In genomic region chr20:8914421-8914820, GRCh38 we compare ENCODE assay signal across 21 cellular contexts.
"Had no signal": no experiment of that assay in that cellular context is flagged by ENCODE, and none has a peak within 500 bp of the region (broad histone marks: within the 10 kb centered on the region; RNA-seq: fewer than 3 reads in every experiment).

No MANE protein-coding gene starts in this region.

- H3K4me1 ChIP-seq: esophagus muscularis mucosa, foreskin keratinocyte, gastroesophageal sphincter, heart left ventricle, left lung, lower lobe of right lung had no signal

- H3K27ac ChIP-seq: coronary artery, dorsolateral prefrontal cortex, esophagus muscularis mucosa, foreskin keratinocyte, gastroesophageal sphincter, heart left ventricle, hepatocyte, left lung, lower lobe of right lung had no signal

- DNase-seq: dermis blood vessel endothelial cell; dorsolateral prefrontal cortex; effector CD4-positive, alpha-beta T cell; effector memory CD4-positive, alpha-beta T cell; foreskin keratinocyte; heart left ventricle; hypothalamus; immature natural killer cell; islet precursor cell; kidney; left cardiac atrium; left lung; left ventricle myocardium superior; lower lobe of right lung; mesendoderm; midbrain; naive thymus-derived CD4-positive, alpha-beta T cell had no signal

- H3K36me3 ChIP-seq: esophagus muscularis mucosa, gastroesophageal sphincter, heart left ventricle, left lung, lower lobe of right lung had no signal

- H3K9me3 ChIP-seq: gastroesophageal sphincter, lower lobe of right lung had no signal

- H2AFZ ChIP-seq: hepatocyte had no signal

- H3K4me3 ChIP-seq: coronary artery, dorsolateral prefrontal cortex, esophagus muscularis mucosa, gastroesophageal sphincter, heart left ventricle, hepatocyte, left lung, lower lobe of right lung had no signal

- H3K27me3 ChIP-seq: esophagus muscularis mucosa, foreskin keratinocyte, gastroesophageal sphincter, heart left ventricle, hepatocyte, left lung had no signal

- H3K4me2 ChIP-seq: hepatocyte had no signal
